ENCODE assay signal across 8 cellular contexts in the genomic region with DNA sequence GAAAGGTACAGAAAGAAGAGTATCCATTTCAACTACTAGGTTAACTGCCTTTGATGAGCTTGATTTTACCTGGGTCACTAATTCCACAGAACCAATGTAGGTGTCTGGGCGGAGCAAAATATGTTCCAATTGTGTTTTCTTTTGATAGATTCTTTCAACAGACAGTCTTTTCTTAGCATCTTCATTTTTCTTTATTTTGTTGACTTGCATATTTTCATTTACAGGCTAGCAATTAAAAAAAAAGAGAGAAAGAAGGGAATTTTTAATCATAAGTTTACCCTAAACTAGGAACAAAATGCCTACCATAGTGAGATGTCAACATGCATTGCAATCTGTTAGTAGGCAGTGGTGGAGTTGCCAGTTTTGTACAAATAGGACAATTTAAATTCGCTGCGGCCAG. TPM values are rescaled to one million over a fixed set of nuclear protein-coding genes. Genes with fewer than 3 reads are reported as not detected.
DNase-seq lines count a peak whose midpoint lies in the region; ATAC-seq and TF ChIP-seq lines count a peak whose summit lies in the region.

No MANE protein-coding gene starts in this region.

- no peak for TF ChIP-seq CTCF in mammary epithelial cell (conservative IDR thresholded peaks at IDR 0.05 in 1 of 2, IDR thresholded peaks at IDR 0.05 in 1 of 2; ENCODE audit: extremely low read depth in 1 of 2, insufficient read depth in 1 of 2, low read depth in 1 of 2, low read length in 2 of 2)

- H3K27ac Mint-ChIP-seq in CD8-positive, alpha-beta memory T cell, result peak overlapping the region in 2 of 8 donors; percentile 84 to 91

- CTCF ChIA-PET in CD8-positive, alpha-beta memory T cell (lab: Charles Lee), result interaction anchor here (1.5 to 4.7 kb wide), 5 partner anchors 10 to 144 kb away, joined by 3 to 30 read pairs (median 15); no protein-coding TSS in a partner anchor
- CTCF ChIA-PET in mammary epithelial cell (lab: Charles Lee; ENCODE audit: low non-redundant PET), result no interaction called here

- H3K9ac ChIP-seq in Karpas-422 (ENCODE audit: low read length) (peak overlapping the region; percentile 86), mammary epithelial cell (ENCODE audit: insufficient read depth, low read length) (peak overlapping the region; percentile 84)

- H3K79me2 ChIP-seq in Karpas-422 (ENCODE audit: low read length) (peaks cover 35% of the 10 kb centered on the region), mammary epithelial cell (ENCODE audit: insufficient read depth, low read length) (peaks cover 41% of the 10 kb centered on the region)

- H3K9me3 ChIP-seq in CD8-positive, alpha-beta memory T cell (ENCODE audit: low read length), result no peaks in the 10 kb centered on the region
- H3K9me3 ChIP-seq in Karpas-422 (ENCODE audit: low read length) (no peaks in the 10 kb centered on the region), mammary epithelial cell (replicated peaks; ENCODE audit: insufficient read depth, low read length) (no peaks in the 10 kb centered on the region), muscle layer of duodenum (ENCODE audit: control insufficient read depth in 1 of 2, low read length in 2 of 2) (no peaks in the 10 kb centered on the region)

- ATAC-seq in HG02973 (IDR thresholded peaks at IDR 0.05; ENCODE audit: unreplicated experiment) (no peak), HG03175 (IDR thresholded peaks at IDR 0.05; ENCODE audit: unreplicated experiment) (no peak)

- WGBS in mammary epithelial cell (ENCODE audit: low coverage, missing lambda C conversion rate), result 32% methylated on average over 3 of the region's 3 CpGs

- H3K4me2 ChIP-seq in Karpas-422 (ENCODE audit: low read depth, low read length, poor library complexity, severe bottlenecking), result peak overlapping the region; percentile 87
- H3K4me2 ChIP-seq in mammary epithelial cell (ENCODE audit: insufficient read depth, low read depth, low read length), result peak overlapping the region; percentile 83

- H3K36me3 Mint-ChIP-seq in CD8-positive, alpha-beta memory T cell, result peaks cover 0 to 5% (median 0%) of the 10 kb centered on the region in 3 donors

- H3K27me3 ChIP-seq in CD8-positive, alpha-beta memory T cell (ENCODE audit: insufficient read depth, low read length, poor library complexity, severe bottlenecking), result no peaks in the 10 kb centered on the region
- H3K27me3 ChIP-seq in Karpas-422 (ENCODE audit: low read length) (no peaks in the 10 kb centered on the region), mammary epithelial cell (ENCODE audit: insufficient read depth, low read length) (no peaks in the 10 kb centered on the region), muscle layer of duodenum (ENCODE audit: low read depth, low read length) (no peaks in the 10 kb centered on the region)

- peak overlapping the region; percentile 86 to 96 (median 94) for H3K4me3 Mint-ChIP-seq in CD8-positive, alpha-beta memory T cell

- H2AFZ ChIP-seq in Karpas-422 (ENCODE audit: low read length) (no peak overlapping the region), mammary epithelial cell (ENCODE audit: low read depth, low read length) (peak overlapping the region; percentile 96)

- H3K9me2 ChIP-seq in Karpas-422 (replicated peaks; ENCODE audit: insufficient read depth, low read length), result no peaks in the 10 kb centered on the region

- H4K20me1 ChIP-seq in Karpas-422 (ENCODE audit: insufficient read depth, low read depth, low read length) (no peaks in the 10 kb centered on the region), mammary epithelial cell (ENCODE audit: insufficient read depth, low read length) (no peaks in the 10 kb centered on the region)

- in situ Hi-C loops in mammary epithelial cell (cut with MboI; ENCODE audit: low sequenced_read_pairs in 2 of 2), result loop anchor here (5.0 to 10.0 kb wide), 2 partner anchors 59 to 122 kb away; no protein-coding TSS in a partner anchor

- H3K4me3 ChIP-seq in CD8-positive, alpha-beta memory T cell (ENCODE audit: low read length), result peak overlapping the region; percentile 98
- H3K4me3 ChIP-seq in Karpas-422 (ENCODE audit: low read length) (peak overlapping the region; percentile 85), mammary epithelial cell (replicated peaks in 1 of 3; ENCODE audit: insufficient read depth in 1 of 3, low read depth in 2 of 3, low read length in 3 of 3) (peak overlapping the region; percentile 81 to 98 (median 89)), muscle layer of duodenum (ENCODE audit: low read depth in 1 of 2, low read length in 2 of 2) (peak overlapping the region in 1 of 2 donors; percentile 81)

- peaks cover 4 to 5% of the 10 kb centered on the region in 2 donors for H3K27me3 Mint-ChIP-seq in CD8-positive, alpha-beta memory T cell

- no peak for DNase-seq in CD8-positive, alpha-beta memory T cell
- peak; percentile 54 for DNase-seq in Karpas-422
- no peak for DNase-seq in mammary epithelial cell
- DNase-seq in cortex of kidney (lab: John Stamatoyannopoulos, UW), result no peak
- no peak for DNase-seq in RPMI8226

- dilution Hi-C loops in mammary epithelial cell (cut with HindIII; ENCODE audit: low sequenced_read_pairs), result loop anchor here (5.0 kb wide), 2 partner anchors 116 to 146 kb away; no protein-coding TSS in a partner anchor

- intact Hi-C loops in mammary epithelial cell (cut with micrococcal nuclease), result loop anchor here (1.0 kb wide), 2 partner anchors 117 to 144 kb away; no protein-coding TSS in a partner anchor

- peak overlapping the region; percentile 64 for H3K27ac ChIP-seq in CD8-positive, alpha-beta memory T cell (ENCODE audit: low read depth, low read length)
- H3K27ac ChIP-seq in Karpas-422 (ENCODE audit: low read length) (peak overlapping the region; percentile 75), mammary epithelial cell (ENCODE audit: insufficient read depth, low read depth, low read length) (peak overlapping the region; percentile 74), muscle layer of duodenum (ENCODE audit: low read length) (peak overlapping the region; percentile 36)

- POLR2A ChIA-PET in CD8-positive, alpha-beta memory T cell (lab: Charles Lee), result interaction anchor here (0.9 kb wide), 1 partner anchor 117 kb away, joined by 12 read pairs; no protein-coding TSS in a partner anchor

- H3K9me3 Mint-ChIP-seq in CD8-positive, alpha-beta memory T cell, result no peaks in the 10 kb centered on the region

- H3K4me1 ChIP-seq in CD8-positive, alpha-beta memory T cell (ENCODE audit: insufficient read depth, low read length), result peaks cover 10% of the 10 kb centered on the region
- H3K4me1 ChIP-seq in Karpas-422 (ENCODE audit: low read length) (peaks cover 18% of the 10 kb centered on the region), mammary epithelial cell (ENCODE audit: insufficient read depth, low read length) (peaks cover 15% of the 10 kb centered on the region), muscle layer of duodenum (ENCODE audit: control insufficient read depth in 1 of 2, insufficient read depth in 2 of 2, low read length in 2 of 2) (peaks cover 0 to 6% of the 10 kb centered on the region in 2 donors)

- H3K4me1 Mint-ChIP-seq in CD8-positive, alpha-beta memory T cell, result peaks cover 17 to 30% (median 23%) of the 10 kb centered on the region in 3 donors

- H3K36me3 ChIP-seq in CD8-positive, alpha-beta memory T cell (ENCODE audit: insufficient read depth, low read length), result no peaks in the 10 kb centered on the region
- H3K36me3 ChIP-seq in Karpas-422 (ENCODE audit: insufficient read depth, low read length) (peaks cover 33% of the 10 kb centered on the region; the same call in 1 of the 2 replicates), mammary epithelial cell (ENCODE audit: insufficient read depth, low read length) (peaks cover 19% of the 10 kb centered on the region), muscle layer of duodenum (ENCODE audit: control insufficient read depth in 1 of 2, insufficient read depth in 2 of 2, low read length in 2 of 2) (no peaks in the 10 kb centered on the region)

- no TSS peak for BruUV-seq in mammary epithelial cell (replicated peaks; lab: Mats Ljungman, UMichigan)

RNA-seq across cellular contexts. Expression of a gene that starts 1.0 kb away (rescaled TPM):
- total RNA-seq in CD8-positive, alpha-beta memory T cell, result 100 to 1,000 TPM; 138 to 143 TPM
- 0.86 TPM for polyA plus RNA-seq in CD8-positive, alpha-beta memory T cell
- total RNA-seq in Karpas-422 (2014; rRNA removed; shearing (Covaris generic); ENCODE audit: low replicate concordance), result 101 and 199 TPM in 2 replicates
- 10 to 100 TPM in 1 of 2 donors, 1 to 10 TPM in 1; 3.2 to 93.3 TPM for total RNA-seq in mammary epithelial cell
- polyA plus RNA-seq in mammary epithelial cell, result 52.6 TPM
- 32.4 TPM for polyA minus RNA-seq in mammary epithelial cell

RNA-seq across cellular contexts. Expression of a gene that starts 26.6 kb away (rescaled TPM):
- 1 to 10 TPM; 3.0 to 3.2 TPM for total RNA-seq in CD8-positive, alpha-beta memory T cell
- polyA plus RNA-seq in CD8-positive, alpha-beta memory T cell, result 21.4 TPM
- total RNA-seq in Karpas-422 (2014; rRNA removed; shearing (Covaris generic); ENCODE audit: low replicate concordance), result not detected in 2 replicates
- 10 to 100 TPM; 13.0 to 34.5 TPM for total RNA-seq in mammary epithelial cell
- polyA plus RNA-seq in mammary epithelial cell, result 28.5 TPM
- polyA minus RNA-seq in mammary epithelial cell, result 62.7 TPM

RNA-seq across cellular contexts. Expression of a gene that starts 52.1 kb away (rescaled TPM):
- total RNA-seq in CD8-positive, alpha-beta memory T cell, result under 1 TPM in 1 of 2 experiments, not detected in 1; 0.24 TPM
- 0.40 TPM for polyA plus RNA-seq in CD8-positive, alpha-beta memory T cell
- total RNA-seq in Karpas-422 (2014; rRNA removed; shearing (Covaris generic); ENCODE audit: low replicate concordance), result not detected in 2 replicates
- total RNA-seq in mammary epithelial cell, result under 1 TPM in 1 of 2 donors, not detected in 1; 0.67 TPM
- not detected for polyA plus RNA-seq in mammary epithelial cell
- polyA minus RNA-seq in mammary epithelial cell, result 0.57 TPM
